1 cellular context compared by ENCODE assay signal in the genomic region with DNA sequence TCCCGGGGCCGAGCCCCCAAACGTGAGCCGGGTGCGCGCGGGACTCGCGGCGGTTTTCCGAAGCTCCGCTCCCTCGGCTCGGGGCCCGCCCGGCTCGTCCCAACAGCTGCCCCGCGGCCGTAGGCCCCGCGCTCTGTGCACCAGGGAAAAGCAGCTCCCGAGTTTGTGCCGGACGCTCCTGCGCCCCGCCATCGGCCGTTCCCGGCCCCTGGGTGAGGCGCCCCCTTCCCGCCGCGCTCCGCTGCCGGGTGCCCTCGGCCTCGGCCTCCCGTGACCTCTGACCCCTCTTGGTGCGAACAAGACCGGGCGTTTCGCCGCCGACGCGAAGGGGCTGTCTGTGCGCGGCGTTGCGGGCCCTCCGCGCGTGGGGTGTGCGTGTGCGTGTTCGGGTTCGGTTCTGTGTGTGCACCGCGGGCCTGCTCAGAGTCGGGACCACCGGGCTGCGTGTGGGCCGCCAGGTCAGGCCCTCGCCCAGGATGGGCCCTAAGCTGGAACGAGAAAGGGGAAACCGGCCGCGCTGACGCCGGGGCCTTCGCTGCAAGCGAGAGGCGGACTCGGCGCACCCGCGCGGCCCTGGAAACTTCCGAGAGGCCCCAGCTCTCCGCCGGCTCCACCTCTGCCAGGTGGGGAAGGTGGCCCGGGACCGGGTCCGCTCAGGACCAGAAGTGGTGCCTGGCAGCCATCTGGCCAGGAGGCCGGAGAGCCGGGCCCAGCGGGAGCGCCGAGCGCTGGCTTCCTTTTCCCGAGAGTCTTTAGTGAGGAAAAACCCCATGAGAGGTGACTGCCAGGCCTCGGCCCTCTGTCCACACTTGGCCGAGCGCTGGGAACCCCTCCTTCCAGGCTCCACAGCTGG.
TF ChIP-seq lines count a peak whose summit lies in the region.

No MANE protein-coding gene starts in this region.

TF ChIP-seq in GM23338, 12 proteins besides CTCF, POLR2A, EP300 and RAD21:
- TF ChIP-seq, protein P1, sequence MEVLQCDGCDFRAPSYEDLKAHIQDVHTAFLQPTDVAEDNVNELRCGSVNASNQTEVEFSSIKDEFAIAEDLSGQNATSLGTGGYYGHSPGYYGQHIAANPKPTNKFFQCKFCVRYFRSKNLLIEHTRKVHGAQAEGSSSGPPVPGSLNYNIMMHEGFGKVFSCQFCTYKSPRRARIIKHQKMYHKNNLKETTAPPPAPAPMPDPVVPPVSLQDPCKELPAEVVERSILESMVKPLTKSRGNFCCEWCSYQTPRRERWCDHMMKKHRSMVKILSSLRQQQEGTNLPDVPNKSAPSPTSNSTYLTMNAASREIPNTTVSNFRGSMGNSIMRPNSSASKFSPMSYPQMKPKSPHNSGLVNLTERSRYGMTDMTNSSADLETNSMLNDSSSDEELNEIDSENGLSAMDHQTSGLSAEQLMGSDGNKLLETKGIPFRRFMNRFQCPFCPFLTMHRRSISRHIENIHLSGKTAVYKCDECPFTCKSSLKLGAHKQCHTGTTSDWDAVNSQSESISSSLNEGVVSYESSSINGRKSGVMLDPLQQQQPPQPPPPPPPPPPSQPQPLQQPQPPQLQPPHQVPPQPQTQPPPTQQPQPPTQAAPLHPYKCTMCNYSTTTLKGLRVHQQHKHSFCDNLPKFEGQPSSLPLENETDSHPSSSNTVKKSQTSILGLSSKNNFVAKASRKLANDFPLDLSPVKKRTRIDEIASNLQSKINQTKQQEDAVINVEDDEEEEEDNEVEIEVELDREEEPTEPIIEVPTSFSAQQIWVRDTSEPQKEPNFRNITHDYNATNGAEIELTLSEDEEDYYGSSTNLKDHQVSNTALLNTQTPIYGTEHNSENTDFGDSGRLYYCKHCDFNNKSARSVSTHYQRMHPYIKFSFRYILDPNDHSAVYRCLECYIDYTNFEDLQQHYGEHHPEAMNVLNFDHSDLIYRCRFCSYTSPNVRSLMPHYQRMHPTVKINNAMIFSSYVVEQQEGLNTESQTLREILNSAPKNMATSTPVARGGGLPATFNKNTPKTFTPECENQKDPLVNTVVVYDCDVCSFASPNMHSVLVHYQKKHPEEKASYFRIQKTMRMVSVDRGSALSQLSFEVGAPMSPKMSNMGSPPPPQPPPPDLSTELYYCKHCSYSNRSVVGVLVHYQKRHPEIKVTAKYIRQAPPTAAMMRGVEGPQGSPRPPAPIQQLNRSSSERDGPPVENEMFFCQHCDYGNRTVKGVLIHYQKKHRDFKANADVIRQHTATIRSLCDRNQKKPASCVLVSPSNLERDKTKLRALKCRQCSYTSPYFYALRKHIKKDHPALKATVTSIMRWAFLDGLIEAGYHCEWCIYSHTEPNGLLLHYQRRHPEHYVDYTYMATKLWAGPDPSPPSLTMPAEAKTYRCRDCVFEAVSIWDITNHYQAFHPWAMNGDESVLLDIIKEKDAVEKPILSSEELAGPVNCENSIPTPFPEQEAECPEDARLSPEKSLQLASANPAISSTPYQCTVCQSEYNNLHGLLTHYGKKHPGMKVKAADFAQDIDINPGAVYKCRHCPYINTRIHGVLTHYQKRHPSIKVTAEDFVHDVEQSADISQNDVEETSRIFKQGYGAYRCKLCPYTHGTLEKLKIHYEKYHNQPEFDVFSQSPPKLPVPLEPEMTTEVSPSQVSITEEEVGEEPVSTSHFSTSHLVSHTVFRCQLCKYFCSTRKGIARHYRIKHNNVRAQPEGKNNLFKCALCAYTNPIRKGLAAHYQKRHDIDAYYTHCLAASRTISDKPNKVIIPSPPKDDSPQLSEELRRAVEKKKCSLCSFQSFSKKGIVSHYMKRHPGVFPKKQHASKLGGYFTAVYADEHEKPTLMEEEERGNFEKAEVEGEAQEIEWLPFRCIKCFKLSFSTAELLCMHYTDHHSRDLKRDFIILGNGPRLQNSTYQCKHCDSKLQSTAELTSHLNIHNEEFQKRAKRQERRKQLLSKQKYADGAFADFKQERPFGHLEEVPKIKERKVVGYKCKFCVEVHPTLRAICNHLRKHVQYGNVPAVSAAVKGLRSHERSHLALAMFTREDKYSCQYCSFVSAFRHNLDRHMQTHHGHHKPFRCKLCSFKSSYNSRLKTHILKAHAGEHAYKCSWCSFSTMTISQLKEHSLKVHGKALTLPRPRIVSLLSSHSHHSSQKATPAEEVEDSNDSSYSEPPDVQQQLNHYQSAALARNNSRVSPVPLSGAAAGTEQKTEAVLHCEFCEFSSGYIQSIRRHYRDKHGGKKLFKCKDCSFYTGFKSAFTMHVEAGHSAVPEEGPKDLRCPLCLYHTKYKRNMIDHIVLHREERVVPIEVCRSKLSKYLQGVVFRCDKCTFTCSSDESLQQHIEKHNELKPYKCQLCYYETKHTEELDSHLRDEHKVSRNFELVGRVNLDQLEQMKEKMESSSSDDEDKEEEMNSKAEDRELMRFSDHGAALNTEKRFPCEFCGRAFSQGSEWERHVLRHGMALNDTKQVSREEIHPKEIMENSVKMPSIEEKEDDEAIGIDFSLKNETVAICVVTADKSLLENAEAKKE (CRISPR knock-in tag; IDR thresholded peaks at IDR 0.05), result no peak
- TF ChIP-seq CREB1 (CRISPR knock-in tag; IDR thresholded peaks at IDR 0.05; ENCODE audit: low read depth) (no peak), EZH2phosphoT487 (IDR thresholded peaks at IDR 0.05; ENCODE audit: unreplicated experiment) (peak; percentile 97), NANOG (IDR thresholded peaks at IDR 0.05; ENCODE audit: borderline replicate concordance) (no peak), EZH2 (IDR thresholded peaks at IDR 0.05; ENCODE audit: low read depth, unreplicated experiment) (peak; percentile 98), POLR2AphosphoS5 (IDR thresholded peaks at IDR 0.05; ENCODE audit: low read depth) (no peak)
TF ChIP-seq in GM23338: peak in this region for 2.
